28 cellular contexts compared by ENCODE assay signal in the genomic region with DNA sequence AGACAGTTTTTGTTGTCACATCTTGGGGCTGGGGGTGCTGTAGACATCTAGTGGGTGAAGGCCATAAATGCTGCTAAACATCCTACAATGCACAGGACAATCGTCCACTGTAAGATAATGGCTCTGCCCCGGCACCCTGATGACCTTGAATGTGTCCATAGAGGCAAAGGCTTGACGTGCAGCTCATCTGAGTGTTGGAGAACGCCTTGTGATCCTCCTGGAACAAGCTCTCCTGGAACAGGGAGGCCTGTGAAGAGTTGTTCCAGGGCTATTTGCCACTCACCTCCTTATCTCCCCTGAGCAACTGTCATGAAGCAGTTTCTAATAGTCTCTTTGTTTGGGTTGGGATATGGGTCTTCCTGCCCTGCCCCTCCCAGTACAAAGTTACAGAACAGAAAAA. TPM values are rescaled to one million over a fixed set of nuclear protein-coding genes. Genes with fewer than 3 reads are reported as not detected.
"Had no signal": no experiment of that assay in that cellular context is flagged by ENCODE, and none has a peak within 500 bp of the region (broad histone marks: within the 10 kb centered on the region; RNA-seq: fewer than 3 reads in every experiment).

No MANE protein-coding gene starts in this region.

- H3K27ac ChIP-seq: gastrocnemius medialis, neutrophil, pancreas, sigmoid colon, spleen, thoracic aorta, transverse colon, vagina had no signal

- H3K27me3 ChIP-seq: neutrophil, sigmoid colon, transverse colon, vagina had no signal

- H3K36me3 ChIP-seq: gastrocnemius medialis, neutrophil, pancreas, sigmoid colon, spleen, thoracic aorta, transverse colon, vagina had no signal

- FAIRE-seq: islet of Langerhans had no signal

- H3K4me3 ChIP-seq: gastrocnemius medialis, lung, mucosa of descending colon, pancreas, sigmoid colon, spleen, thoracic aorta, transverse colon, vagina had no signal

- DNase-seq: cerebellar nuclear complex; cortex of kidney; effector CD4-positive, alpha-beta T cell; foreskin fibroblast; gastrocnemius medialis; head of caudate nucleus; hippocampal formation; left colon; mesenchymal stem cell; mucosa of descending colon; naive B cell; pancreas; retina; sigmoid colon; spleen; stimulated activated CD4-positive, alpha-beta T cell treated with anti-CD3 and anti-CD28 coated beads, Interleukin-4, amount 100 ng/mL, for 4 hours; stimulated activated naive CD8-positive, alpha-beta T cell treated with anti-CD3 and anti-CD28 coated beads, Interleukin-15, Interleukin-2, amounts not matched to agents 100 U/mL and 50 U/mL, for 24 hours; substantia nigra; transverse colon had no signal

- H3K9me3 ChIP-seq: gastrocnemius medialis, mucosa of descending colon, neutrophil, pancreas, sigmoid colon, spleen, thoracic aorta, transverse colon, vagina had no signal

- ATAC-seq: esophagus mucosa; gastrocnemius medialis; left colon; mucosa of descending colon; natural killer cell treated with Interleukin-12 subunit alpha and Interleukin-12 subunit beta and Interleukin-15 and Interleukin-18, amount 100 ng/mL, for 72 hours; pancreas; stimulated activated memory B cell treated with anti-CD40 and anti-IgM and Interleukin-4, amounts not matched to agents 10 μg/mL and 1 μg/mL and 100 μg/mL, for 72 hours; stimulated activated naive CD8-positive, alpha-beta T cell treated with anti-CD3 and anti-CD28 coated beads, Interleukin-15, Interleukin-2, amounts not matched to agents 100 U/mL and 50 U/mL, for 24 hours had no signal

- H3K4me1 ChIP-seq: gastrocnemius medialis, pancreas, sigmoid colon, spleen, transverse colon, vagina had no signal

RNA-seq across cellular contexts. Expression of a gene that starts 15.2 kb away (rescaled TPM):
- total RNA-seq: glomerular endothelial cell; natural killer cell treated with Interleukin-12 subunit alpha and Interleukin-12 subunit beta and Interleukin-15 and Interleukin-18, amount 100 ng/mL, for 72 hours; vagina had no signal
